8 cellular contexts compared by ENCODE assay signal in genomic region chr1:31771891-31772668, GRCh38. TPM values are rescaled to one million over a fixed set of nuclear protein-coding genes. Genes with fewer than 3 reads are reported as not detected.
DNase-seq lines count a peak whose midpoint lies in the region; ATAC-seq, FAIRE-seq and TF ChIP-seq lines count a peak whose summit lies in the region.

No MANE protein-coding gene starts in this region.

- POLR2A ChIA-PET in endothelial cell of umbilical vein (lab: Charles Lee): no interaction called here

- H3K27ac ChIP-seq in endothelial cell of umbilical vein (ENCODE audit: insufficient read depth, low read depth, low read length): no peak overlapping the region
- H3K27ac ChIP-seq in psoas muscle: no peak overlapping the region

- ATAC-seq in psoas muscle: peak; percentile 18 to 39 (median 26)
- no peak for ATAC-seq in HG03196 (IDR thresholded peaks at IDR 0.05; ENCODE audit: unreplicated experiment)

- intact Hi-C loops in endothelial cell of umbilical vein (cut with micrococcal nuclease) (no loop called here), psoas muscle (cut with DNase I) (no loop called here)

- DNase-seq in CD1c-positive myeloid dendritic cell (ENCODE audit: extremely low spot score) (peak; percentile 46), endothelial cell of umbilical vein (ENCODE audit: low read depth, low spot score) (no peak), psoas muscle (peak in 1 of 2 donors; percentile 28), cerebellum (ENCODE audit: low spot score) (no peak), cerebellar cortex (ENCODE audit: low spot score) (no peak), ACHN (no peak)
- DNase-seq in activated CD4-positive, alpha-beta T cell treated with anti-CD3 and anti-CD28 coated beads, Interleukin-2, amount 50 U/mL, for 48 hours: peak; percentile 55 to 70

- no peak for TF ChIP-seq POLR2A in endothelial cell of umbilical vein (IDR thresholded peaks at IDR 0.05; ENCODE audit: low read depth, low read length)

- TF ChIP-seq CTCF in endothelial cell of umbilical vein (IDR thresholded peaks at IDR 0.05; ENCODE audit: extremely low read depth in 1 of 2, insufficient read depth in 1 of 2, low read depth in 1 of 2, low read length in 2 of 2): peak in 1 of 2 donors; percentile 5
- TF ChIP-seq CTCF in psoas muscle (IDR thresholded peaks at IDR 0.05): no peak

- BruUV-seq in endothelial cell of umbilical vein (replicated peaks; lab: Mats Ljungman, UMichigan): no TSS peak

- no peak overlapping the region for H3K4me2 ChIP-seq in endothelial cell of umbilical vein (ENCODE audit: insufficient read depth, low read length)

- 36 to 42% (median 37%) methylated on average over 67 to 68 of the region's 68 CpGs for WGBS in psoas muscle, 3 donors

- no peak overlapping the region for H3K9ac ChIP-seq in endothelial cell of umbilical vein (replicated peaks; ENCODE audit: extremely low read depth, insufficient read depth, low read length)

- H3K9me3 ChIP-seq in endothelial cell of umbilical vein (replicated peaks; ENCODE audit: control insufficient read depth, insufficient read depth, low read length) (no peaks in the 10 kb centered on the region), psoas muscle (no peaks in the 10 kb centered on the region)

- H3K4me3 ChIP-seq in endothelial cell of umbilical vein (replicated peaks in 1 of 3; ENCODE audit: insufficient read depth in 1 of 3, low read depth in 1 of 3, low read length in 3 of 3) (no peak overlapping the region), psoas muscle (peak overlapping the region; percentile 34)

- no peaks in the 10 kb centered on the region for H3K79me2 ChIP-seq in endothelial cell of umbilical vein (ENCODE audit: control insufficient read depth, insufficient read depth, low read length)

- no peak for FAIRE-seq in endothelial cell of umbilical vein (lab: Jason Lieb, UNC)

- no peaks in the 10 kb centered on the region for H3K9me1 ChIP-seq in endothelial cell of umbilical vein (replicated peaks; ENCODE audit: control insufficient read depth, extremely low read depth, insufficient read depth, low read length)

- in situ Hi-C loops in ACHN (cut with HindIII; ENCODE audit: low pct_ligation_motif_present, low pct_unique_long_range_greater_than_20kb, low sequenced_read_pairs): no loop called here

- H3K4me1 ChIP-seq in endothelial cell of umbilical vein (ENCODE audit: control insufficient read depth, extremely low read depth, insufficient read depth, low read length): peaks cover 3% of the 10 kb centered on the region
- no peaks in the 10 kb centered on the region for H3K4me1 ChIP-seq in psoas muscle

- no peaks in the 10 kb centered on the region for H3K36me3 ChIP-seq in endothelial cell of umbilical vein (ENCODE audit: control insufficient read depth in 2 of 2, extremely low read depth in 1 of 2, insufficient read depth in 2 of 2, low read length in 2 of 2)
- no peaks in the 10 kb centered on the region for H3K36me3 ChIP-seq in psoas muscle (ENCODE audit: insufficient read depth in 1 of 2, low read depth in 1 of 2)

- peaks cover 46 to 48% of the 10 kb centered on the region in 2 experiments for H3K27me3 ChIP-seq in endothelial cell of umbilical vein (ENCODE audit: control insufficient read depth in 2 of 2, insufficient read depth in 2 of 2, low read length in 2 of 2)
- H3K27me3 ChIP-seq in psoas muscle (ENCODE audit: insufficient read depth in 3 of 3, low read length in 2 of 3): peaks cover 0 to 44% (median 19%) of the 10 kb centered on the region in 3 donors

- CTCF ChIA-PET in endothelial cell of umbilical vein (lab: Charles Lee): interaction anchor here (1.0 to 1.9 kb wide), 2 partner anchors 17 to 198 kb away, joined by 5 to 6 read pairs; no protein-coding TSS in a partner anchor

- dilution Hi-C loops in endothelial cell of umbilical vein (cut with MboI; ENCODE audit: extremely low pct_ligation_motif_present, low sequenced_read_pairs): no loop called here

- no peaks in the 10 kb centered on the region for H4K20me1 ChIP-seq in endothelial cell of umbilical vein (replicated peaks; ENCODE audit: control insufficient read depth, extremely low read depth, insufficient read depth, low read length)

- no peak overlapping the region for H2AFZ ChIP-seq in endothelial cell of umbilical vein (ENCODE audit: low read depth, low read length)

TF ChIP-seq in endothelial cell of umbilical vein, 7 proteins besides CTCF, POLR2A, EP300 and RAD21:
- TF ChIP-seq JUN (IDR thresholded peaks at IDR 0.05; ENCODE audit: borderline replicate concordance, insufficient read depth, insufficient read length, low read depth) (no peak), EZH2 (IDR thresholded peaks at IDR 0.05; ENCODE audit: borderline replicate concordance, low read depth, low read length, severe bottlenecking) (peak; percentile 98)

RNA-seq across cellular contexts. Expression of gene ADGRB2, which starts 7.9 kb away (rescaled TPM):
- total RNA-seq in endothelial cell of umbilical vein (1.5 and 3.1 TPM in 2 replicates), psoas muscle (1 to 10 TPM in 3 of 4 donors, under 1 TPM in 1; 0.61 to 1.8 (median 1.2) TPM), cerebellum (34.0 TPM)
- polyA plus RNA-seq in endothelial cell of umbilical vein (1.3 and 2.2 TPM in 2 replicates), psoas muscle (under 1 TPM; 0.44 to 0.73 (median 0.65) TPM)
- polyA plus RNA-seq in endothelial cell of umbilical vein (2011; cell fraction: cytosol; rRNA removed): 0.88 and 1.3 TPM in 2 replicates
- polyA plus RNA-seq in endothelial cell of umbilical vein (2011; cell fraction: nucleus; rRNA removed): 4.9 and 5.7 TPM in 2 replicates
- 1.1 and 2.2 TPM in 2 replicates for polyA plus RNA-seq in endothelial cell of umbilical vein (2012)
- 1.1 and 1.4 TPM in 2 replicates for polyA minus RNA-seq in endothelial cell of umbilical vein
- polyA minus RNA-seq in endothelial cell of umbilical vein (2011; cell fraction: cytosol; rRNA and poly(A)+ RNA removed): 1.3 TPM
- polyA minus RNA-seq in endothelial cell of umbilical vein (2011; cell fraction: nucleus; rRNA and poly(A)+ RNA removed): 1.0 and 1.6 TPM in 2 replicates

RNA-seq across cellular contexts. Expression of gene SPOCD1, which starts 43.7 kb away (rescaled TPM):
- 0.27 and 24.9 TPM in 2 replicates for total RNA-seq in endothelial cell of umbilical vein
- 33.0 and 40.1 TPM in 2 replicates for polyA plus RNA-seq in endothelial cell of umbilical vein
- 31.3 and 34.9 TPM in 2 replicates for polyA plus RNA-seq in endothelial cell of umbilical vein (2011; cell fraction: cytosol; rRNA removed)
- 110 and 135 TPM in 2 replicates for polyA plus RNA-seq in endothelial cell of umbilical vein (2011; cell fraction: nucleus; rRNA removed)
- 34.7 and 35.9 TPM in 2 replicates for polyA plus RNA-seq in endothelial cell of umbilical vein (2012)
- polyA minus RNA-seq in endothelial cell of umbilical vein: 20.7 and 21.7 TPM in 2 replicates
- not detected for polyA minus RNA-seq in endothelial cell of umbilical vein (2011; cell fraction: cytosol; rRNA and poly(A)+ RNA removed)
- polyA minus RNA-seq in endothelial cell of umbilical vein (2011; cell fraction: nucleus; rRNA and poly(A)+ RNA removed): 23.3 and 33.4 TPM in 2 replicates
- under 1 TPM in 2 of 4 donors, not detected in 2; 0.15 to 0.32 TPM for total RNA-seq in psoas muscle
- polyA plus RNA-seq in psoas muscle: 1 to 10 TPM in 1 of 3 donors, under 1 TPM in 2; 0.05 to 2.5 (median 0.08) TPM
- not detected for total RNA-seq in cerebellum

Comparison
In these comparisons a context has a peak if more than half of its experiments do, and no peak if none do; other contexts are left out.
1. DNase-seq: peak in CD1c-positive myeloid dendritic cell (single experiment) and activated CD4-positive, alpha-beta T cell treated with anti-CD3 and anti-CD28 coated beads, Interleukin-2, amount 50 U/mL, for 48 hours (2 of 2); none in endothelial cell of umbilical vein (single experiment), cerebellum (single experiment), cerebellar cortex (single experiment) and ACHN (single experiment).